ENCODE assay signal across 20 cellular contexts in the genomic region with DNA sequence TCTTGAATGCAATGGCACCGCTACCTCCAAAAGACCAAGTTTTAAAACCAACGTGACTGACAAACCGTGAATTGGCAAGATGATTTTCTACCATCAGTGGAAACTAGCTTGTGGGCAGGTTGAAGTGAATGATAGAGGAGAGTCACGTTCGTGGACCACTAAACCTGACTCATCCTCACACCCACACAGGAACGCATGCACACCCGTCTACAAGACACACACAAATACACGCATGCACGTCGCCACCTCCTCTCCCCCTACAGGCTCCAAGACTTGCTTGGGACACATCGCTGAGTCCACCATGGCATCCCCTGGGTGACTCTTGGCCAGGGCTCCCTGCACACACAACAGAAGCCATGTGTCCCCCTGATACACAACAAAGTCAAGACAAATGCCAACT. TPM values are rescaled to one million over a fixed set of nuclear protein-coding genes. Genes with fewer than 3 reads are reported as not detected.
DNase-seq lines count a peak whose midpoint lies in the region; ATAC-seq and TF ChIP-seq lines count a peak whose summit lies in the region.
"Had no signal": no experiment of that assay in that cellular context is flagged by ENCODE, and none has a peak within 500 bp of the region (broad histone marks: within the 10 kb centered on the region; RNA-seq: fewer than 3 reads in every experiment).

No MANE protein-coding gene starts in this region.

- ATAC-seq in activated CD8-positive, alpha-beta T cell treated with anti-CD3 and anti-CD28 coated beads for 36 hours: peak; percentile 90
- no peak for ATAC-seq in activated CD8-positive, alpha-beta T cell treated with anti-CD3 and anti-CD28 coated beads, Interleukin-2, amount 10 ng/mL, durations not matched to agents 7 days and 5 days
- peak; percentile 93 to 96 for ATAC-seq in activated T-cell treated with anti-CD3 and anti-CD28 coated beads, Interleukin-2, amount 50 U/mL, for 4 hours
- no peak for ATAC-seq in GM18909 (IDR thresholded peaks at IDR 0.05; ENCODE audit: poor library complexity, unreplicated experiment)
- ATAC-seq in upper lobe of right lung: no peak
- ATAC-seq: heart right ventricle; right cardiac atrium; stimulated activated memory B cell treated with anti-CD40 and anti-IgM and Interleukin-4, amounts not matched to agents 10 μg/mL and 1 μg/mL and 100 μg/mL, for 72 hours had no signal

- CTCF ChIA-PET in activated CD8-positive, alpha-beta T cell treated with anti-CD3 and anti-CD28 coated beads for 36 hours (lab: Charles Lee): interaction anchor here (1.2 to 1.7 kb wide), 3 partner anchors 18 to 104 kb away, joined by 3 to 4 read pairs (median 3); no protein-coding TSS in a partner anchor
- CTCF ChIA-PET in activated CD8-positive, alpha-beta T cell treated with anti-CD3 and anti-CD28 coated beads, Interleukin-2, amount 10 ng/mL, durations not matched to agents 7 days and 5 days (lab: Charles Lee): interaction anchor here (0.6 to 1.2 kb wide), 2 partner anchors 15 to 99 kb away, joined by 3 read pairs; no protein-coding TSS in a partner anchor

- POLR2A ChIA-PET in activated CD8-positive, alpha-beta T cell treated with anti-CD3 and anti-CD28 coated beads for 36 hours (lab: Charles Lee): interaction anchor here (1.4 to 2.2 kb wide), 2 partner anchors 15 to 27 kb away, joined by 4 to 11 read pairs; no protein-coding TSS in a partner anchor
- POLR2A ChIA-PET in activated CD8-positive, alpha-beta T cell treated with anti-CD3 and anti-CD28 coated beads, Interleukin-2, amount 10 ng/mL, durations not matched to agents 7 days and 5 days (lab: Charles Lee): interaction anchor here (0.6 kb wide), 1 partner anchor 26 kb away, joined by 5 read pairs; no protein-coding TSS in a partner anchor

- no peaks in the 10 kb centered on the region for H3K9me3 Mint-ChIP-seq in activated CD8-positive, alpha-beta T cell treated with anti-CD3 and anti-CD28 coated beads for 36 hours
- H3K9me3 Mint-ChIP-seq in activated CD8-positive, alpha-beta T cell treated with anti-CD3 and anti-CD28 coated beads, Interleukin-2, amount 10 ng/mL, durations not matched to agents 7 days and 5 days (ENCODE audit: insufficient read depth): no peaks in the 10 kb centered on the region
- no peaks in the 10 kb centered on the region for H3K9me3 Mint-ChIP-seq in activated T-cell treated with anti-CD3 and anti-CD28 coated beads, Interleukin-2, amount 50 U/mL, for 4 hours
- H3K9me3 Mint-ChIP-seq: dendritic cell treated with granulocyte-macrophage colony-stimulating factor and Interleukin-4, amounts not matched to agents 40 ng/mL and 50 ng/mL, for 4 days; stimulated activated memory B cell treated with anti-CD40 and anti-IgM and Interleukin-4, amounts not matched to agents 10 μg/mL and 1 μg/mL and 100 μg/mL, for 72 hours had no signal

- H3K4me3 ChIP-seq in upper lobe of right lung: no peak overlapping the region
- H3K4me3 ChIP-seq: esophagus muscularis mucosa, heart right ventricle, Peyer's patch had no signal

- H3K27me3 ChIP-seq in upper lobe of right lung: peaks cover 25% of the 10 kb centered on the region
- H3K27me3 ChIP-seq: Peyer's patch had no signal

- intact Hi-C loops in activated CD8-positive, alpha-beta T cell treated with anti-CD3 and anti-CD28 coated beads for 36 hours (cut with micrococcal nuclease): no loop called here
- intact Hi-C loops in upper lobe of right lung (cut with DNase I): no loop called here

- peaks cover 10% of the 10 kb centered on the region for H3K27me3 Mint-ChIP-seq in activated CD8-positive, alpha-beta T cell treated with anti-CD3 and anti-CD28 coated beads for 36 hours
- no peaks in the 10 kb centered on the region for H3K27me3 Mint-ChIP-seq in activated CD8-positive, alpha-beta T cell treated with anti-CD3 and anti-CD28 coated beads, Interleukin-2, amount 10 ng/mL, durations not matched to agents 7 days and 5 days (ENCODE audit: low read depth)
- H3K27me3 Mint-ChIP-seq in activated T-cell treated with anti-CD3 and anti-CD28 coated beads, Interleukin-2, amount 50 U/mL, for 4 hours (ENCODE audit: low read depth): peaks cover 5% of the 10 kb centered on the region

- H3K9me3 ChIP-seq in upper lobe of right lung: no peaks in the 10 kb centered on the region
- H3K9me3 ChIP-seq: esophagus muscularis mucosa, heart right ventricle, Peyer's patch had no signal

- H3K27ac ChIP-seq in upper lobe of right lung: no peak overlapping the region
- H3K27ac ChIP-seq: esophagus muscularis mucosa, heart right ventricle, Peyer's patch, WERI-Rb-1 had no signal

- no peaks in the 10 kb centered on the region for H3K4me1 ChIP-seq in upper lobe of right lung
- H3K4me1 ChIP-seq: esophagus muscularis mucosa, heart right ventricle had no signal

- peak overlapping the region; percentile 3 for H3K4me3 Mint-ChIP-seq in activated CD8-positive, alpha-beta T cell treated with anti-CD3 and anti-CD28 coated beads for 36 hours
- no peak overlapping the region for H3K4me3 Mint-ChIP-seq in activated CD8-positive, alpha-beta T cell treated with anti-CD3 and anti-CD28 coated beads, Interleukin-2, amount 10 ng/mL, durations not matched to agents 7 days and 5 days
- H3K4me3 Mint-ChIP-seq in activated T-cell treated with anti-CD3 and anti-CD28 coated beads, Interleukin-2, amount 50 U/mL, for 4 hours: no peak overlapping the region
- H3K4me3 Mint-ChIP-seq: CD4-positive, alpha-beta memory T cell; dendritic cell treated with granulocyte-macrophage colony-stimulating factor and Interleukin-4, amounts not matched to agents 40 ng/mL and 50 ng/mL, for 4 days; stimulated activated memory B cell treated with anti-CD40 and anti-IgM and Interleukin-4, amounts not matched to agents 10 μg/mL and 1 μg/mL and 100 μg/mL, for 72 hours had no signal

- H3K4me1 Mint-ChIP-seq in activated CD8-positive, alpha-beta T cell treated with anti-CD3 and anti-CD28 coated beads for 36 hours (ENCODE audit: low read depth): peaks cover 45% of the 10 kb centered on the region
- peaks cover 23% of the 10 kb centered on the region for H3K4me1 Mint-ChIP-seq in activated CD8-positive, alpha-beta T cell treated with anti-CD3 and anti-CD28 coated beads, Interleukin-2, amount 10 ng/mL, durations not matched to agents 7 days and 5 days (ENCODE audit: low read depth)
- H3K4me1 Mint-ChIP-seq in activated T-cell treated with anti-CD3 and anti-CD28 coated beads, Interleukin-2, amount 50 U/mL, for 4 hours (ENCODE audit: low read depth): peaks cover 20% of the 10 kb centered on the region

- no peaks in the 10 kb centered on the region for H3K36me3 Mint-ChIP-seq in activated CD8-positive, alpha-beta T cell treated with anti-CD3 and anti-CD28 coated beads for 36 hours (ENCODE audit: low read depth)
- no peaks in the 10 kb centered on the region for H3K36me3 Mint-ChIP-seq in activated CD8-positive, alpha-beta T cell treated with anti-CD3 and anti-CD28 coated beads, Interleukin-2, amount 10 ng/mL, durations not matched to agents 7 days and 5 days (ENCODE audit: low read depth)
- no peaks in the 10 kb centered on the region for H3K36me3 Mint-ChIP-seq in activated T-cell treated with anti-CD3 and anti-CD28 coated beads, Interleukin-2, amount 50 U/mL, for 4 hours (ENCODE audit: insufficient read depth)
- H3K36me3 Mint-ChIP-seq: CD4-positive, alpha-beta memory T cell; stimulated activated memory B cell treated with anti-CD40 and anti-IgM and Interleukin-4, amounts not matched to agents 10 μg/mL and 1 μg/mL and 100 μg/mL, for 72 hours had no signal

- DNase-seq in activated CD8-positive, alpha-beta T cell treated with anti-CD3 and anti-CD28 coated beads for 36 hours: peak; percentile 91
- DNase-seq in activated CD8-positive, alpha-beta T cell treated with anti-CD3 and anti-CD28 coated beads, Interleukin-2, amount 10 ng/mL, durations not matched to agents 7 days and 5 days: no peak
- DNase-seq in activated T-cell treated with anti-CD3 and anti-CD28 coated beads, Interleukin-2, amount 50 U/mL, for 4 hours: peak; percentile 62
- DNase-seq in stimulated activated CD4-positive, alpha-beta T cell treated with anti-CD3 and anti-CD28 coated beads, Interleukin-15, amount 100 ng/mL, for 24 hours: peak; percentile 85
- DNase-seq in stimulated activated CD8-positive, alpha-beta memory T cell treated with anti-CD3 and anti-CD28 coated beads, Interleukin-7, amount 100 ng/mL, for 24 hours (ENCODE audit: low read depth): peak; percentile 47
- DNase-seq in anterior cingulate cortex (lab: John Stamatoyannopoulos, UW) (no peak), upper lobe of right lung (no peak)
- DNase-seq: CD4-positive, alpha-beta memory T cell; heart right ventricle; kidney; NCI-H1930; NCI-H69; Peyer's patch; WERI-Rb-1 had no signal

- peak overlapping the region; percentile 67 for H3K27ac Mint-ChIP-seq in activated CD8-positive, alpha-beta T cell treated with anti-CD3 and anti-CD28 coated beads for 36 hours
- no peak overlapping the region for H3K27ac Mint-ChIP-seq in activated CD8-positive, alpha-beta T cell treated with anti-CD3 and anti-CD28 coated beads, Interleukin-2, amount 10 ng/mL, durations not matched to agents 7 days and 5 days
- H3K27ac Mint-ChIP-seq: CD4-positive, alpha-beta memory T cell; dendritic cell treated with granulocyte-macrophage colony-stimulating factor and Interleukin-4, amounts not matched to agents 40 ng/mL and 50 ng/mL, for 4 days; stimulated activated memory B cell treated with anti-CD40 and anti-IgM and Interleukin-4, amounts not matched to agents 10 μg/mL and 1 μg/mL and 100 μg/mL, for 72 hours had no signal

- H3K36me3 ChIP-seq in upper lobe of right lung: no peaks in the 10 kb centered on the region
- H3K36me3 ChIP-seq: esophagus muscularis mucosa, heart right ventricle, Peyer's patch, WERI-Rb-1 had no signal

- no peak for TF ChIP-seq CTCF in activated CD8-positive, alpha-beta T cell treated with anti-CD3 and anti-CD28 coated beads for 36 hours (IDR thresholded peaks at IDR 0.05)
- TF ChIP-seq CTCF in upper lobe of right lung (IDR thresholded peaks at IDR 0.05): no peak

RNA-seq across cellular contexts. Expression of gene TMPRSS6, which starts 14.4 kb away (rescaled TPM):
- total RNA-seq in activated CD8-positive, alpha-beta T cell treated with anti-CD3 and anti-CD28 coated beads for 36 hours: 10 to 100 TPM; 11.3 to 12.4 TPM
- total RNA-seq in activated CD8-positive, alpha-beta T cell treated with anti-CD3 and anti-CD28 coated beads, Interleukin-2, amount 10 ng/mL, durations not matched to agents 7 days and 5 days: 1 to 10 TPM; 1.1 TPM
- 1 to 10 TPM in 1 of 3 donors, under 1 TPM in 2; 0.76 to 1.3 (median 0.89) TPM for total RNA-seq in activated T-cell treated with anti-CD3 and anti-CD28 coated beads, Interleukin-2, amount 50 U/mL, for 4 hours
- total RNA-seq in upper lobe of right lung: 2.1 TPM
- total RNA-seq: esophagus muscularis mucosa, heart right ventricle, mesenteric fat pad, right cardiac atrium had no signal

RNA-seq across cellular contexts. Expression of gene KCTD17, which starts 43.6 kb away (rescaled TPM):
- 10 to 100 TPM; 30.3 to 30.6 TPM for total RNA-seq in activated CD8-positive, alpha-beta T cell treated with anti-CD3 and anti-CD28 coated beads for 36 hours
- total RNA-seq in activated CD8-positive, alpha-beta T cell treated with anti-CD3 and anti-CD28 coated beads, Interleukin-2, amount 10 ng/mL, durations not matched to agents 7 days and 5 days: 10 to 100 TPM; 34.3 to 35.9 TPM
- total RNA-seq in activated T-cell treated with anti-CD3 and anti-CD28 coated beads, Interleukin-2, amount 50 U/mL, for 4 hours: 10 to 100 TPM; 33.8 to 39.6 (median 34.3) TPM
- total RNA-seq in upper lobe of right lung: 19.2 TPM

RNA-seq across cellular contexts. Expression of gene IL2RB, which starts 54.6 kb away (rescaled TPM):
- total RNA-seq in activated CD8-positive, alpha-beta T cell treated with anti-CD3 and anti-CD28 coated beads for 36 hours: 100 to 1,000 TPM; 263 to 268 TPM
- 100 to 1,000 TPM; 202 to 213 TPM for total RNA-seq in activated CD8-positive, alpha-beta T cell treated with anti-CD3 and anti-CD28 coated beads, Interleukin-2, amount 10 ng/mL, durations not matched to agents 7 days and 5 days
- total RNA-seq in activated T-cell treated with anti-CD3 and anti-CD28 coated beads, Interleukin-2, amount 50 U/mL, for 4 hours: 100 to 1,000 TPM; 178 to 212 (median 206) TPM
- 10.6 TPM for total RNA-seq in upper lobe of right lung

Comparison
In these comparisons a context has a peak if more than half of its experiments do, and no peak if none do; other contexts are left out.
1. ATAC-seq: peak in activated CD8-positive, alpha-beta T cell treated with anti-CD3 and anti-CD28 coated beads for 36 hours (single experiment) and activated T-cell treated with anti-CD3 and anti-CD28 coated beads, Interleukin-2, amount 50 U/mL, for 4 hours (2 of 2); none in activated CD8-positive, alpha-beta T cell treated with anti-CD3 and anti-CD28 coated beads, Interleukin-2, amount 10 ng/mL, durations not matched to agents 7 days and 5 days (single experiment), GM18909 (single experiment) and upper lobe of right lung (single experiment).
2. DNase-seq: peak in activated CD8-positive, alpha-beta T cell treated with anti-CD3 and anti-CD28 coated beads for 36 hours (single experiment), activated T-cell treated with anti-CD3 and anti-CD28 coated beads, Interleukin-2, amount 50 U/mL, for 4 hours (single experiment), stimulated activated CD4-positive, alpha-beta T cell treated with anti-CD3 and anti-CD28 coated beads, Interleukin-15, amount 100 ng/mL, for 24 hours (single experiment) and stimulated activated CD8-positive, alpha-beta memory T cell treated with anti-CD3 and anti-CD28 coated beads, Interleukin-7, amount 100 ng/mL, for 24 hours (single experiment); none in activated CD8-positive, alpha-beta T cell treated with anti-CD3 and anti-CD28 coated beads, Interleukin-2, amount 10 ng/mL, durations not matched to agents 7 days and 5 days (single experiment), anterior cingulate cortex (0 of 58) and upper lobe of right lung (single experiment).
3. RNA of gene IL2RB, which starts 54.6 kb away (total RNA-seq): 263 to 268 TPM in activated CD8-positive, alpha-beta T cell treated with anti-CD3 and anti-CD28 coated beads for 36 hours, 202 to 213 TPM in activated CD8-positive, alpha-beta T cell treated with anti-CD3 and anti-CD28 coated beads, Interleukin-2, amount 10 ng/mL, durations not matched to agents 7 days and 5 days and 178 to 212 TPM in activated T-cell treated with anti-CD3 and anti-CD28 coated beads, Interleukin-2, amount 50 U/mL, for 4 hours; 10.6 TPM in upper lobe of right lung (single experiment); every median in the first group is over 10 times any median in the second.